Comparison of ENCODE assay signal across 8 cellular contexts in genomic region chr3:108588616-108589015, GRCh38. TPM values are rescaled to one million over a fixed set of nuclear protein-coding genes. Genes with fewer than 3 reads are reported as not detected.
DNase-seq lines count a peak whose midpoint lies in the region; TF ChIP-seq lines count a peak whose summit lies in the region.

No MANE protein-coding gene starts in this region.

- H3K36me3 Mint-ChIP-seq in activated naive CD8-positive, alpha-beta T cell treated with anti-CD3 and anti-CD28 coated beads for 36 hours, result peaks cover 22% of the 10 kb centered on the region

- H3K9me3 Mint-ChIP-seq in activated naive CD8-positive, alpha-beta T cell treated with anti-CD3 and anti-CD28 coated beads for 36 hours, result no peaks in the 10 kb centered on the region

- H3K27ac ChIP-seq in 22Rv1 (peak overlapping the region; percentile 86), HEK293 (ENCODE audit: extremely low read depth, low read depth, low read length) (peak overlapping the region; percentile 89)

- no peaks in the 10 kb centered on the region for H3K9me3 ChIP-seq in HEK293 (ENCODE audit: control insufficient read depth, insufficient read depth, low read depth, low read length)

- H3K4me1 Mint-ChIP-seq in activated naive CD8-positive, alpha-beta T cell treated with anti-CD3 and anti-CD28 coated beads for 36 hours, result peaks cover 45% of the 10 kb centered on the region

- DNase-seq in activated naive CD8-positive, alpha-beta T cell treated with anti-CD3 and anti-CD28 coated beads for 36 hours, result no peak
- DNase-seq in lower leg skin (ENCODE audit: low spot score in 2 of 2), result no peak
- DNase-seq in foreskin melanocyte, result no peak
- DNase-seq in NCI-H128 (lab: John Stamatoyannopoulos, UW; ENCODE audit: unreplicated experiment), result no peak
- no peak for DNase-seq in NCI-H2107 treated with DMSO at 0.1 percent for 48 hours (lab: John Stamatoyannopoulos, UW; ENCODE audit: unreplicated experiment)
- no peak for DNase-seq in COLO829 (ENCODE audit: low spot score)

- H3K4me3 Mint-ChIP-seq in activated naive CD8-positive, alpha-beta T cell treated with anti-CD3 and anti-CD28 coated beads for 36 hours, result peak overlapping the region; percentile 100

- 1 to 2% methylated on average over 10 of the region's 10 CpGs for WGBS in lower leg skin, 2 donors

- intact Hi-C loops in lower leg skin (cut with DNase I; ENCODE audit: low total_unique reads), result no loop called here

- POLR2A ChIA-PET in HEK293 (lab: Yijun Ruan, JAX), result interaction anchor here (1.2 to 1.6 kb wide), 2 partner anchors 10 to 12 kb away, joined by 4 to 9 read pairs; no protein-coding TSS in a partner anchor

- TF ChIP-seq CTCF in 22Rv1 (IDR thresholded peaks at IDR 0.05) (no peak), HEK293 (tag by site-specific recombination; IDR thresholded peaks at IDR 0.05) (no peak), lower leg skin (IDR thresholded peaks at IDR 0.05) (no peak)

- peaks cover under 1 to 24% of the 10 kb centered on the region in 2 experiments; a peak in 1 of 3 replicates for H3K36me3 ChIP-seq in HEK293 (ENCODE audit: control insufficient read depth in 2 of 2, insufficient read depth in 1 of 2, low read length in 2 of 2)

- peak overlapping the region; percentile 99 for H3K27ac Mint-ChIP-seq in activated naive CD8-positive, alpha-beta T cell treated with anti-CD3 and anti-CD28 coated beads for 36 hours

- H3K4me1 ChIP-seq in HEK293 (ENCODE audit: control insufficient read depth, insufficient read depth, low read length), result no peaks in the 10 kb centered on the region

- no peaks in the 10 kb centered on the region for H3K27me3 Mint-ChIP-seq in activated naive CD8-positive, alpha-beta T cell treated with anti-CD3 and anti-CD28 coated beads for 36 hours

- peak overlapping the region; percentile 86 for H3K4me3 ChIP-seq in HEK293 (ENCODE audit: low read depth, low read length)
- H3K4me3 ChIP-seq in lower leg skin (ENCODE audit: low read depth, poor library complexity, severe bottlenecking), result peak overlapping the region; percentile 73

- no peak for TF ChIP-seq POLR2A in lower leg skin (IDR thresholded peaks at IDR 0.05)

- CTCF ChIA-PET in HEK293 (lab: Yijun Ruan, JAX), result no interaction called here

TF ChIP-seq in HEK293, 187 proteins besides CTCF, POLR2A, EP300 and RAD21:
- TF ChIP-seq ZNF621 (tag by site-specific recombination; IDR thresholded peaks at IDR 0.05) (no peak), ZNF548 (tag by site-specific recombination; IDR thresholded peaks at IDR 0.05) (no peak), IKZF3 (tag by site-specific recombination; IDR thresholded peaks at IDR 0.05) (no peak), KLF17 (tag by site-specific recombination; IDR thresholded peaks at IDR 0.05) (no peak), ZNF37A (tag by site-specific recombination; IDR thresholded peaks at IDR 0.05) (no peak), ZNF221 (tag by site-specific recombination; IDR thresholded peaks at IDR 0.05; ENCODE audit: borderline replicate concordance) (no peak)
- TF ChIP-seq, protein P1, sequence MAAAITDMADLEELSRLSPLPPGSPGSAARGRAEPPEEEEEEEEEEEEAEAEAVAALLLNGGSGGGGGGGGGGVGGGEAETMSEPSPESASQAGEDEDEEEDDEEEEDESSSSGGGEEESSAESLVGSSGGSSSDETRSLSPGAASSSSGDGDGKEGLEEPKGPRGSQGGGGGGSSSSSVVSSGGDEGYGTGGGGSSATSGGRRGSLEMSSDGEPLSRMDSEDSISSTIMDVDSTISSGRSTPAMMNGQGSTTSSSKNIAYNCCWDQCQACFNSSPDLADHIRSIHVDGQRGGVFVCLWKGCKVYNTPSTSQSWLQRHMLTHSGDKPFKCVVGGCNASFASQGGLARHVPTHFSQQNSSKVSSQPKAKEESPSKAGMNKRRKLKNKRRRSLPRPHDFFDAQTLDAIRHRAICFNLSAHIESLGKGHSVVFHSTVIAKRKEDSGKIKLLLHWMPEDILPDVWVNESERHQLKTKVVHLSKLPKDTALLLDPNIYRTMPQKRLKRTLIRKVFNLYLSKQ (tag by site-specific recombination; IDR thresholded peaks at IDR 0.05; ENCODE audit: borderline replicate concordance), result no peak

RNA-seq across cellular contexts. Expression of gene CIP2A, which starts 0.6 kb away (rescaled TPM):
- total RNA-seq in activated naive CD8-positive, alpha-beta T cell treated with anti-CD3 and anti-CD28 coated beads for 36 hours, result 10 to 100 TPM; 51.8 to 54.8 TPM
- total RNA-seq in lower leg skin, result 1 to 10 TPM in 3 of 4 donors, under 1 TPM in 1; 0.84 to 2.2 (median 1.3) TPM

RNA-seq across cellular contexts. Expression of gene DZIP3, which starts 0.9 kb away (rescaled TPM):
- total RNA-seq in activated naive CD8-positive, alpha-beta T cell treated with anti-CD3 and anti-CD28 coated beads for 36 hours, result 10 to 100 TPM; 16.2 to 17.0 TPM
- 1 to 10 TPM; 2.0 to 4.5 (median 2.8) TPM for total RNA-seq in lower leg skin

Comparison
In these comparisons a context has a peak if more than half of its experiments do, and no peak if none do; other contexts are left out.
1. RNA of gene CIP2A, which starts 0.6 kb away (total RNA-seq): 51.8 to 54.8 TPM in activated naive CD8-positive, alpha-beta T cell treated with anti-CD3 and anti-CD28 coated beads for 36 hours; 0.84 to 2.2 TPM in lower leg skin; every median in the first group is over 10 times any median in the second.